Comparison of ENCODE assay signal across 10 cellular contexts in the genomic region with DNA sequence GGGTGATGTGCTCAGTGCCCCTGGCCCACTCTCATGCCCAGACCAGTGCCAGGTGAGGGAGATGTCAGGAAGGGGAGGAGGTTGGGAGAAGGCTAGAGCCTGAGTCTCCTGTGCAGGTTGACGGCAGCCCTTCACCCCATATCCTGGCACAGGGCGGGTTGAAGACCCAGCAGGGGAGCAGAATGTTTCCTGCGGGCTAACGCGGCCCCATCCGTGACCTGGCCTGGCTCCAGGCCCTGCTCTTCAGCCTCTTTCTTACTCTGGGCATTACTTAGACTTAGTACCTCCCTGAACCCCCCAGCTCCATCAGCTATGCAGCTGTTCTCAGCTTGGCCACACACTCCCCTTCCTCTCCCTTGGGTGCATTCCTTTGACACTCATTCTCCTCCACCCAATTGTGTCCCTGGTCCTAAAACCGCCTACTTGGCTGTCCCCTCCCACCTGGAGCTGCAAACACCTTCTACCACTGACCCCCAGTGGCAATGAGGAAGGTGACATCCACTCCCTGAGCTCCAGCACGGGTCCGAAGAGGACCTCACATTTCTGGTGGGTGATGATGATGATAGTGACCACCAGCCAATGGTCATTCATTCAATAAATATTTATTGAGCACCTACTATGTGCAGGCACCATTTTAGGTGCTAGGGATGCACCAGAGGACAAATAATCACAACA.
DNase-seq lines count a peak whose midpoint lies in the region; ATAC-seq and TF ChIP-seq lines count a peak whose summit lies in the region.
"Had no signal": no experiment of that assay in that cellular context is flagged by ENCODE, and none has a peak within 500 bp of the region (broad histone marks: within the 10 kb centered on the region; RNA-seq: fewer than 3 reads in every experiment).

No MANE protein-coding gene starts in this region.

- H3K4me3 ChIP-seq in coronary artery (no peak overlapping the region), upper lobe of right lung (no peak overlapping the region), mucosa of descending colon (no peak overlapping the region)

- peak; percentile 18 for ATAC-seq in activated naive CD8-positive, alpha-beta T cell treated with anti-CD3 and anti-CD28 coated beads, Interleukin-2, amount 50 U/mL, for 24 hours
- ATAC-seq in upper lobe of right lung (peak; percentile 57), mucosa of descending colon (no peak)
- ATAC-seq: CD8-positive, alpha-beta T cell had no signal

- no peaks in the 10 kb centered on the region for H3K36me3 Mint-ChIP-seq in activated naive CD8-positive, alpha-beta T cell treated with anti-CD3 and anti-CD28 coated beads, Interleukin-2, amount 50 U/mL, for 24 hours (ENCODE audit: low read depth)
- H3K36me3 Mint-ChIP-seq in activated naive CD8-positive, alpha-beta T cell treated with anti-CD3 and anti-CD28 coated beads for 36 hours = no peaks in the 10 kb centered on the region
- H3K36me3 Mint-ChIP-seq: CD8-positive, alpha-beta T cell had no signal

- H3K27ac Mint-ChIP-seq in activated naive CD8-positive, alpha-beta T cell treated with anti-CD3 and anti-CD28 coated beads, Interleukin-2, amount 50 U/mL, for 24 hours = no peak overlapping the region
- no peak overlapping the region for H3K27ac Mint-ChIP-seq in activated naive CD8-positive, alpha-beta T cell treated with anti-CD3 and anti-CD28 coated beads for 36 hours
- H3K27ac Mint-ChIP-seq: CD8-positive, alpha-beta T cell had no signal

- intact Hi-C loops in upper lobe of right lung (cut with DNase I) (no loop called here), mucosa of descending colon (cut with DNase I, micrococcal nuclease) (no loop called here)

- H3K9me3 ChIP-seq in upper lobe of right lung (no peaks in the 10 kb centered on the region), mucosa of descending colon (no peaks in the 10 kb centered on the region)

- no peaks in the 10 kb centered on the region for H3K36me3 ChIP-seq in upper lobe of right lung
- H3K36me3 ChIP-seq in mucosa of descending colon (ENCODE audit: low read depth) = no peaks in the 10 kb centered on the region

- H3K27ac ChIP-seq in coronary artery (no peak overlapping the region), upper lobe of right lung (no peak overlapping the region)
- H3K27ac ChIP-seq: epithelial cell of prostate had no signal

- TF ChIP-seq CTCF in coronary artery (IDR thresholded peaks at IDR 0.05) = no peak
- no peak for TF ChIP-seq CTCF in upper lobe of right lung (IDR thresholded peaks at IDR 0.05)
- TF ChIP-seq CTCF in mucosa of descending colon (IDR thresholded peaks at IDR 0.05) = no peak

- H3K4me1 Mint-ChIP-seq in activated naive CD8-positive, alpha-beta T cell treated with anti-CD3 and anti-CD28 coated beads, Interleukin-2, amount 50 U/mL, for 24 hours = no peaks in the 10 kb centered on the region
- peaks cover 2% of the 10 kb centered on the region for H3K4me1 Mint-ChIP-seq in activated naive CD8-positive, alpha-beta T cell treated with anti-CD3 and anti-CD28 coated beads for 36 hours

- peaks cover 8% of the 10 kb centered on the region for H3K27me3 Mint-ChIP-seq in activated naive CD8-positive, alpha-beta T cell treated with anti-CD3 and anti-CD28 coated beads, Interleukin-2, amount 50 U/mL, for 24 hours
- H3K27me3 Mint-ChIP-seq in activated naive CD8-positive, alpha-beta T cell treated with anti-CD3 and anti-CD28 coated beads for 36 hours = peaks cover 16% of the 10 kb centered on the region

- H3K9me3 Mint-ChIP-seq in activated naive CD8-positive, alpha-beta T cell treated with anti-CD3 and anti-CD28 coated beads, Interleukin-2, amount 50 U/mL, for 24 hours = no peaks in the 10 kb centered on the region
- no peaks in the 10 kb centered on the region for H3K9me3 Mint-ChIP-seq in activated naive CD8-positive, alpha-beta T cell treated with anti-CD3 and anti-CD28 coated beads for 36 hours
- H3K9me3 Mint-ChIP-seq: CD8-positive, alpha-beta T cell had no signal

- DNase-seq in activated naive CD8-positive, alpha-beta T cell treated with anti-CD3 and anti-CD28 coated beads, Interleukin-2, amount 50 U/mL, for 24 hours = no peak
- no peak for DNase-seq in activated naive CD8-positive, alpha-beta T cell treated with anti-CD3 and anti-CD28 coated beads for 36 hours
- DNase-seq in NCI-H2196 treated with DMSO at 0.1 percent for 48 hours (lab: John Stamatoyannopoulos, UW; ENCODE audit: unreplicated experiment) (peak; percentile 47), coronary artery (ENCODE audit: low spot score) (peak; percentile 52), upper lobe of right lung (no peak), putamen (ENCODE audit: low spot score) (no peak), activated T-cell treated with anti-CD3 and anti-CD28 coated beads for 4 hours (no peak), mucosa of descending colon (no peak)

- H3K27me3 ChIP-seq in upper lobe of right lung = peaks cover 11% of the 10 kb centered on the region

- H3K4me1 ChIP-seq in upper lobe of right lung = no peaks in the 10 kb centered on the region
- H3K4me1 ChIP-seq in mucosa of descending colon (ENCODE audit: low read depth) = no peaks in the 10 kb centered on the region

- H3K4me3 Mint-ChIP-seq in activated naive CD8-positive, alpha-beta T cell treated with anti-CD3 and anti-CD28 coated beads, Interleukin-2, amount 50 U/mL, for 24 hours = no peak overlapping the region
- H3K4me3 Mint-ChIP-seq in activated naive CD8-positive, alpha-beta T cell treated with anti-CD3 and anti-CD28 coated beads for 36 hours = no peak overlapping the region
- H3K4me3 Mint-ChIP-seq: CD8-positive, alpha-beta T cell had no signal

Comparison
In these comparisons a context has a peak if more than half of its experiments do, and no peak if none do; other contexts are left out.
1. DNase-seq: peak in NCI-H2196 treated with DMSO at 0.1 percent for 48 hours (single experiment) and coronary artery (single experiment); none in activated naive CD8-positive, alpha-beta T cell treated with anti-CD3 and anti-CD28 coated beads, Interleukin-2, amount 50 U/mL, for 24 hours (single experiment), activated naive CD8-positive, alpha-beta T cell treated with anti-CD3 and anti-CD28 coated beads for 36 hours (single experiment), upper lobe of right lung (single experiment), putamen (single experiment), activated T-cell treated with anti-CD3 and anti-CD28 coated beads for 4 hours (single experiment) and mucosa of descending colon (0 of 3).